In genomic region chr6:151674578-151674977, GRCh38 we compare ENCODE assay signal across 6 cellular contexts.
"Had no signal": no experiment of that assay in that cellular context is flagged by ENCODE, and none has a peak within 500 bp of the region (broad histone marks: within the 10 kb centered on the region; RNA-seq: fewer than 3 reads in every experiment).

No MANE protein-coding gene starts in this region.

- FAIRE-seq: HTR-8/SVneo had no signal

- DNase-seq: IMR-90, Karpas-422, KG1 had no signal

- H3K27ac ChIP-seq: HL-60, KMS-11 had no signal

- H3K4me2 ChIP-seq: KMS-11 had no signal

- H3K9ac ChIP-seq: KMS-11 had no signal
